ENCODE assay signal across 14 cellular contexts in the genomic region with DNA sequence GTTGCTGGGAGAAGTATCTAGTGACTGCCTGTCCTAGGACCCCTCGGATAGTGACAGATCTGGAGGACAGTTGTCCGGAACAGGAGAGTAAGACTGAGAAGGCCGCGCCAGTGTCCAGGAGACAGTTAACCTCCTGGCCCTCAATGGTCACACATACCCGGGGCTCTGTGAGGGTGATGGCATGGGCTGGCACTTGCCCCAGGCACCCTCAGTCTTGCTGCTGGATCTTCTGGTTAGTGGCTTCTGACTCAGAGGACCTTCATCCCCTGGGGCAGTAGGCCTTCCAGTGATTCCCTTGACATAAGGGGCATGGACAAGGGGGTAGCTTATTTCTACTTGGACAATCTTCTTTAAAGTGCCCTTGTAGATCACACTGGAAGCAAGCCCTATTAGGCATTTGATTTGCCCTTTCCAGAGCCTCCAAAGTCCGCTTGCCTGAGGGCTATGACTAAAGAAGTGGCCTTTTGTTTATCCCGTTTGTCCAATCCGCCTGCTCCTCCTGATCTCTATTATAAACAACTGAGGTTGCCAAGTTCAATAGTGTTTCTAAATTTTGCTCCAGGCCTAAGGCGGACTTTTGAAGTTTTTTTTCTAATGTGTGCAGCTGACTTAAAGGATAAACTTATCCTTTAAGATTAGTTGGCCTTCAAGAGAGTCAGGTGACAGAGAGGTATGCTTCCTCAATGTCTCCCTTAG. TPM values are rescaled to one million over a fixed set of nuclear protein-coding genes. Genes with fewer than 3 reads are reported as not detected.
DNase-seq lines count a peak whose midpoint lies in the region; ATAC-seq, FAIRE-seq and TF ChIP-seq lines count a peak whose summit lies in the region.
"Not testable (repeated sequence)": the region's sequence is repeated elsewhere in the genome, so short reads cannot be mapped to it uniquely, and the experiment has no call there.
"Had no signal": no experiment of that assay in that cellular context is flagged by ENCODE, and none has a peak within 500 bp of the region (broad histone marks: within the 10 kb centered on the region; RNA-seq: fewer than 3 reads in every experiment).

No MANE protein-coding gene starts in this region.

- DNase-seq in AG04449 (ENCODE audit: low read depth, low spot score), result peak; percentile 51
- DNase-seq in EL, result peak; percentile 96
- peak; percentile 93 for DNase-seq in IMR-90
- peak; percentile 77 to 85 for DNase-seq in SJSA1 (ENCODE audit: low read depth in 1 of 2, low spot score in 2 of 2)
- peak; percentile 9 for DNase-seq in brain microvascular endothelial cell
- peak; percentile 93 for DNase-seq in fibroblast of gingiva (ENCODE audit: low read depth)
- DNase-seq in HepG2 (ENCODE audit: low spot score), result peak; percentile 83
- DNase-seq in renal cortical epithelial cell (ENCODE audit: low read depth), result peak; percentile 89

- not testable (repeated sequence) for H2AK9ac ChIP-seq in IMR-90 (replicated peaks; ENCODE audit: low read depth, low read length, poor library complexity)

- not testable (repeated sequence) for H3K4me2 ChIP-seq in IMR-90 (ENCODE audit: low read depth, low read length)
- peak overlapping the region; percentile 60 for H3K4me2 ChIP-seq in HepG2 (ENCODE audit: low read depth, low read length)

- peak overlapping the region; percentile 57; the same call in 1 of the 2 replicates for H3K27ac ChIP-seq in IMR-90 (ENCODE audit: insufficient read depth, low read length)
- not testable (repeated sequence) for H3K27ac ChIP-seq in SJSA1; brain microvascular endothelial cell; HepG2 (ENCODE audit: extremely low read length, insufficient read depth, low read length)

- peak; percentile 36 for FAIRE-seq in HepG2 (lab: Jason Lieb, UNC)

- peak in 1 of 2 experiments; percentile 89; a peak in 1 of 4 replicates for TF ChIP-seq EP300 in HepG2 (IDR thresholded peaks at IDR 0.05; ENCODE audit: low read depth in 2 of 2, low read length in 2 of 2)
- TF ChIP-seq EP300 in HepG2 (CRISPR knock-in tag; IDR thresholded peaks at IDR 0.05; ENCODE audit: borderline replicate concordance), result not testable (repeated sequence)

- not testable (repeated sequence) for H4K8ac ChIP-seq in IMR-90 (ENCODE audit: low read depth in 2 of 2, low read length in 2 of 2)

- not testable (repeated sequence) for H3K4me1 ChIP-seq in IMR-90 (ENCODE audit: control insufficient read depth, insufficient read depth, low read length)
- H3K4me1 ChIP-seq in SJSA1 (replicated peaks) (peaks cover 10% of the 10 kb centered on the region), HepG2 (ENCODE audit: insufficient read depth, low read length) (peaks cover 35% of the 10 kb centered on the region)

- POLR2A ChIA-PET in AG04449 (lab: Yijun Ruan, JAX); IMR-90 (lab: Charles Lee; ENCODE audit: unreplicated experiment); HepG2 (lab: Yijun Ruan, JAX): not testable (repeated sequence)

- H3K9ac ChIP-seq in IMR-90 (ENCODE audit: low read depth, low read length); HepG2 (ENCODE audit: insufficient read depth, low read depth, low read length): not testable (repeated sequence)

- ATAC-seq in IMR-90 (ENCODE audit: low read depth) (peak; percentile 99), HepG2 (peak; percentile 94)

- H3K18ac ChIP-seq in IMR-90 (ENCODE audit: low read depth, low read length), result not testable (repeated sequence)

- not testable (repeated sequence) for H2BK15ac ChIP-seq in IMR-90 (ENCODE audit: low read depth, low read length)

- not testable (repeated sequence) for H2AK5ac ChIP-seq in IMR-90 (ENCODE audit: low read depth, low read length)

- dilution Hi-C loops in IMR-90 (cut with HindIII; ENCODE audit: low sequenced_read_pairs, unreplicated experiment), result not testable (repeated sequence)

- not testable (repeated sequence) for H3K36me3 ChIP-seq in IMR-90 (ENCODE audit: control insufficient read depth, insufficient read depth, low read length); SJSA1; brain microvascular endothelial cell (replicated peaks); HepG2 (replicated peaks in 1 of 2; ENCODE audit: control insufficient read depth in 1 of 2, insufficient read depth in 2 of 2, low read length in 2 of 2)

- not testable (repeated sequence) for TF ChIP-seq POLR2A in IMR-90 (IDR thresholded peaks at IDR 0.05; ENCODE audit: low read depth, low read length); HepG2 (IDR thresholded peaks at IDR 0.05; ENCODE audit: insufficient read depth in 1 of 2, low read depth in 2 of 2, low read length in 2 of 2)

- WGBS in IMR-90 (ENCODE audit: extremely low coverage in 2 of 2, insufficient read length in 1 of 2), 2 experiments, result 33% methylated on average over 1 of the region's 9 CpGs; no CpG with 5 or more reads in 1 of the 2 experiments
- 38% methylated on average over 9 of the region's 9 CpGs for WGBS in HepG2 (ENCODE audit: low lambda C conversion rate)

- H3K14ac ChIP-seq in IMR-90 (replicated peaks; ENCODE audit: low read depth, low read length), result not testable (repeated sequence)

- BruUV-seq in IMR-90 (replicated peaks; lab: Mats Ljungman, UMichigan); HepG2 (replicated peaks; lab: Mats Ljungman, UMichigan): not testable (repeated sequence)

- not testable (repeated sequence) for H2AFZ ChIP-seq in IMR-90 (replicated peaks; ENCODE audit: low read length, poor library complexity); HepG2 (ENCODE audit: low read length)

- not testable (repeated sequence) for H3K23ac ChIP-seq in IMR-90 (ENCODE audit: low read depth, low read length)

- not testable (repeated sequence) for TF ChIP-seq CTCF in AG04449 (IDR thresholded peaks at IDR 0.05; ENCODE audit: insufficient read depth, low read length, missing control alignments); IMR-90 (conservative IDR thresholded peaks at IDR 0.05; ENCODE audit: low read depth, low read length); brain microvascular endothelial cell (IDR thresholded peaks at IDR 0.05; ENCODE audit: low read depth, low read length, missing control alignments); HepG2 (CRISPR knock-in tag; IDR thresholded peaks at IDR 0.05)

- not testable (repeated sequence) for H4K20me1 ChIP-seq in IMR-90 (ENCODE audit: insufficient read depth, low read length); HepG2 (ENCODE audit: insufficient read depth, low read length)

- H3K27me3 ChIP-seq in IMR-90 (ENCODE audit: control insufficient read depth, insufficient read depth, low read length); SJSA1 (replicated peaks); brain microvascular endothelial cell (replicated peaks); HepG2 (ENCODE audit: control insufficient read depth in 1 of 2, insufficient read depth in 2 of 2, low read length in 2 of 2): not testable (repeated sequence)

- CTCF ChIA-PET in AG04449 (lab: Yijun Ruan, JAX); IMR-90 (lab: Yijun Ruan, JAX); HepG2 (lab: Yijun Ruan, JAX; ENCODE audit: low intra/inter-chr PET ratio, low total read pairs): not testable (repeated sequence)

- H3K4me3 ChIP-seq in AG04449 (ENCODE audit: low read depth, low read length); IMR-90 (ENCODE audit: insufficient read depth, low read depth, low read length); SJSA1; brain microvascular endothelial cell (ENCODE audit: low read depth, low read length); HepG2 (replicated peaks in 1 of 3; ENCODE audit: insufficient read depth in 1 of 3, low read depth in 2 of 3, low read length in 3 of 3): not testable (repeated sequence)

- H2BK120ac ChIP-seq in IMR-90 (ENCODE audit: low read depth, low read length), result peak overlapping the region; percentile 69; the same call in 1 of the 2 replicates

- H4K5ac ChIP-seq in IMR-90 (ENCODE audit: low read depth, low read length), result not testable (repeated sequence)

- peak overlapping the region; percentile 59; the same call in 1 of the 2 replicates for H2BK20ac ChIP-seq in IMR-90 (ENCODE audit: low read depth, low read length)

- peak overlapping the region; percentile 65 for H3K4ac ChIP-seq in IMR-90 (ENCODE audit: low read depth, low read length)

- H3K9me3 ChIP-seq in IMR-90 (ENCODE audit: control insufficient read depth, insufficient read depth, low read length); SJSA1 (replicated peaks); HepG2 (ENCODE audit: low read length): not testable (repeated sequence)

- H3K79me2 ChIP-seq in HepG2 (ENCODE audit: insufficient read depth, low read length), result not testable (repeated sequence)

- not testable (repeated sequence) for TF ChIP-seq RAD21 in IMR-90 (IDR thresholded peaks at IDR 0.05; ENCODE audit: low read length); HepG2 (CRISPR knock-in tag; IDR thresholded peaks at IDR 0.05)

- not testable (repeated sequence) for H3K79me1 ChIP-seq in IMR-90 (ENCODE audit: low read depth in 1 of 2, low read length in 2 of 2)

- H3K56ac ChIP-seq in IMR-90 (ENCODE audit: extremely low read depth, insufficient read depth, low read length), result not testable (repeated sequence)

- intact Hi-C loops in IMR-90 (cut with micrococcal nuclease), result not testable (repeated sequence)
- intact Hi-C loops in HepG2 (cut with micrococcal nuclease; ENCODE audit: unreplicated experiment), result loop anchor here (1.0 to 10.0 kb wide), 2 partner anchors 77 to 193 kb away; a partner anchor contains a TSS

- H2BK5ac ChIP-seq in IMR-90 (ENCODE audit: low read depth, low read length, poor library complexity, severe bottlenecking), result not testable (repeated sequence)

- not testable (repeated sequence) for H3K9me1 ChIP-seq in IMR-90 (ENCODE audit: insufficient read depth, low read length)

- 0 out of 2 replicates have a peak overlapping the region, but pooled peaks have one; percentile 15 for H4K91ac ChIP-seq in IMR-90 (ENCODE audit: insufficient read depth, low read depth, low read length)

- in situ Hi-C loops in IMR-90 (cut with MboI; ENCODE audit: low sequenced_read_pairs); brain microvascular endothelial cell (cut with HindIII; ENCODE audit: low pct_ligation_motif_present, low sequenced_read_pairs); HepG2 (cut with HindIII; ENCODE audit: extremely low pct_ligation_motif_present, low pct_unique_long_range_greater_than_20kb): not testable (repeated sequence)

RNA-seq across cellular contexts. Expression of a gene that starts 8.7 kb away (rescaled TPM):
- total RNA-seq in IMR-90 (2012; rRNA removed) (not detected in 2 replicates), HepG2 (2016; rRNA removed; fragmentation: Illumina TruSeq; extraction: Trizol) (not detected in 2 replicates), renal cortical epithelial cell (not detected in 2 replicates)
- polyA plus RNA-seq in IMR-90 (2012; rRNA removed) (not detected in 2 replicates), HepG2 (2011; rRNA removed) (not detected in 2 replicates)
- not detected in 2 replicates for polyA plus RNA-seq in IMR-90 (2012; cell fraction: cytosol; rRNA removed)
- polyA plus RNA-seq in IMR-90 (2012; cell fraction: nucleus; rRNA removed; ENCODE audit: low replicate concordance), result not detected in 2 replicates
- total RNA-seq in SJSA1 (2014; rRNA removed; shearing (Covaris generic)), result not detected in 2 replicates
- total RNA-seq in HepG2 (2016; cell fraction: cytosol; rRNA removed; fragmentation: Illumina TruSeq; extraction: Trizol; ENCODE audit: low read depth), result not detected in 2 replicates
- total RNA-seq in HepG2 (2016; cell fraction: insoluble cytoplasmic fraction; rRNA removed; fragmentation: Illumina TruSeq; extraction: Trizol), result not detected in 2 replicates
- total RNA-seq in HepG2 (2016; cell fraction: membrane; rRNA removed; fragmentation: Illumina TruSeq; extraction: Trizol), result not detected in 2 replicates
- not detected in 2 replicates for total RNA-seq in HepG2 (2016; cell fraction: nucleus; rRNA removed; fragmentation: Illumina TruSeq; extraction: Trizol)
- polyA plus RNA-seq in HepG2 (2011; cell fraction: cytosol; rRNA removed), result not detected in 2 replicates
- polyA plus RNA-seq in HepG2 (2011; cell fraction: nucleus; rRNA removed), result not detected in 2 replicates
- not detected in 2 replicates for polyA plus RNA-seq in HepG2 (2012)
- polyA plus RNA-seq in HepG2 (2016; cell fraction: cytosol; fragmentation: Illumina TruSeq; extraction: Trizol; ENCODE audit: low read depth), result not detected in 2 replicates
- polyA plus RNA-seq in HepG2 (2016; cell fraction: insoluble cytoplasmic fraction; fragmentation: Illumina TruSeq; extraction: Trizol; ENCODE audit: low read depth), result not detected in 2 replicates
- not detected in 2 replicates for polyA plus RNA-seq in HepG2 (2016; cell fraction: membrane; fragmentation: Illumina TruSeq; extraction: Trizol; ENCODE audit: low read depth)
- not detected in 2 replicates for polyA plus RNA-seq in HepG2 (2016; cell fraction: nucleus; fragmentation: Illumina TruSeq; extraction: Trizol; ENCODE audit: insufficient read depth, low read depth)
- not detected in 2 replicates for polyA minus RNA-seq in HepG2 (2011; rRNA and poly(A)+ RNA removed; ENCODE audit: low replicate concordance)
- not detected in 2 replicates for polyA minus RNA-seq in HepG2 (2011; cell fraction: cytosol; rRNA and poly(A)+ RNA removed)
- polyA minus RNA-seq in HepG2 (2011; cell fraction: nucleus; rRNA and poly(A)+ RNA removed), result not detected in 2 replicates
- total RNA-seq: activated CD4-positive, alpha-beta T cell treated with anti-CD3 and anti-CD28 coated beads, Interleukin-2, amount 10 ng/mL, durations not matched to agents 7 days and 5 days; GM12878; heart right ventricle; mesenteric fat pad; natural killer cell treated with Interleukin-12 subunit alpha and Interleukin-12 subunit beta and Interleukin-15 and Interleukin-18, amount 100 ng/mL, for 72 hours had no signal
- polyA plus RNA-seq: GM12878, heart right ventricle, IgD-negative memory B cell had no signal

Comparison
In these comparisons a context has a peak if more than half of its experiments do, and no peak if none do; other contexts are left out.
1. DNase-seq: peak in every context shown above with its lines; median percentile 96 in EL; 93 in IMR-90; 93 in fibroblast of gingiva; 89 in renal cortical epithelial cell; 83 in HepG2; 81 in SJSA1; 51 in AG04449; 9 in brain microvascular endothelial cell.